Comparison of ENCODE assay signal across 12 cellular contexts in genomic region chr13:102707465-102707864, GRCh38. TPM values are rescaled to one million over a fixed set of nuclear protein-coding genes. Genes with fewer than 3 reads are reported as not detected.
DNase-seq lines count a peak whose midpoint lies in the region; ATAC-seq and TF ChIP-seq lines count a peak whose summit lies in the region.
"Had no signal": no experiment of that assay in that cellular context is flagged by ENCODE, and none has a peak within 500 bp of the region (broad histone marks: within the 10 kb centered on the region; RNA-seq: fewer than 3 reads in every experiment).

No MANE protein-coding gene starts in this region.

- no peaks in the 10 kb centered on the region for H3K36me3 ChIP-seq in PC-9 (ENCODE audit: low read depth)

- no peak for TF ChIP-seq CTCF in PC-9 (conservative IDR thresholded peaks at IDR 0.05)

- no peaks in the 10 kb centered on the region for H3K4me1 Mint-ChIP-seq in activated CD4-positive, alpha-beta T cell treated with anti-CD3 and anti-CD28 coated beads, Interleukin-2, amount 10 ng/mL, durations not matched to agents 24 days and 14 days

- H4K20me1 ChIP-seq in PC-9 (ENCODE audit: insufficient read depth), result no peaks in the 10 kb centered on the region

- peaks cover 36% of the 10 kb centered on the region for H3K27me3 Mint-ChIP-seq in activated CD4-positive, alpha-beta T cell treated with anti-CD3 and anti-CD28 coated beads, Interleukin-2, amount 10 ng/mL, durations not matched to agents 24 days and 14 days

- H3K36me3 Mint-ChIP-seq in activated CD4-positive, alpha-beta T cell treated with anti-CD3 and anti-CD28 coated beads, Interleukin-2, amount 10 ng/mL, durations not matched to agents 24 days and 14 days (ENCODE audit: low read depth), result no peaks in the 10 kb centered on the region

- H3K4me2 ChIP-seq in PC-9, result peak overlapping the region; percentile 49

- BruUV-seq in PC-9 (replicated peaks; lab: Mats Ljungman, UMichigan), result no TSS peak

- no peak overlapping the region for H3K27ac Mint-ChIP-seq in activated CD4-positive, alpha-beta T cell treated with anti-CD3 and anti-CD28 coated beads, Interleukin-2, amount 10 ng/mL, durations not matched to agents 24 days and 14 days
- H3K27ac Mint-ChIP-seq: T-helper 1 cell treated with Interleukin-12 subunit alpha and Interleukin-12 subunit beta and Interleukin-4 antibody, amounts not matched to agents 30 μg/mL and 1 μg/mL, for 36 hours had no signal

- intact Hi-C loops in PC-9 (cut with micrococcal nuclease; ENCODE audit: unreplicated experiment), result no loop called here
- intact Hi-C loops in activated CD4-positive, alpha-beta T cell treated with anti-CD3 and anti-CD28 coated beads, Interleukin-2, amount 10 ng/mL, durations not matched to agents 24 days and 14 days (cut with micrococcal nuclease), result no loop called here

- no peaks in the 10 kb centered on the region for H3K9me3 ChIP-seq in PC-9 (ENCODE audit: insufficient read depth, low read depth)

- peak overlapping the region; percentile 41; the same call in 1 of the 2 replicates for H3K27ac ChIP-seq in PC-9

- peaks cover 58% of the 10 kb centered on the region for H3K4me1 ChIP-seq in PC-9 (replicated peaks; ENCODE audit: insufficient read depth)

- no peaks in the 10 kb centered on the region for H3K9me2 ChIP-seq in PC-9 (ENCODE audit: insufficient read depth)

- H2AFZ ChIP-seq in PC-9, result no peak overlapping the region

- CTCF ChIA-PET in PC-9 (lab: Charles Lee), result no interaction called here

- no peak for ATAC-seq in GM18511 (IDR thresholded peaks at IDR 0.05; ENCODE audit: unreplicated experiment)

- no peak overlapping the region for H3K4me3 ChIP-seq in PC-9

- H3K27me3 ChIP-seq in PC-9 (ENCODE audit: insufficient read depth, low read depth), result no peaks in the 10 kb centered on the region

- no peak overlapping the region for H3K4me3 Mint-ChIP-seq in activated CD4-positive, alpha-beta T cell treated with anti-CD3 and anti-CD28 coated beads, Interleukin-2, amount 10 ng/mL, durations not matched to agents 24 days and 14 days
- H3K4me3 Mint-ChIP-seq: T-helper 1 cell treated with Interleukin-12 subunit alpha and Interleukin-12 subunit beta and Interleukin-4 antibody, amounts not matched to agents 30 μg/mL and 1 μg/mL, for 36 hours had no signal

- peak in 2 of 3 experiments; percentile 51 to 89 for DNase-seq in NCI-H1417 (lab: John Stamatoyannopoulos, UW)
- no peak for DNase-seq in NCI-H1417 treated with DMSO at 0.1 percent for 48 hours (lab: John Stamatoyannopoulos, UW)
- DNase-seq in PC-9, result peak in 1 of 2 experiments; percentile 70
- DNase-seq in fibroblast of peridontal ligament (ENCODE audit: extremely low read depth), result peak; percentile 98
- peak; percentile 85 for DNase-seq in stromal cell of bone marrow (ENCODE audit: low read depth)
- DNase-seq in activated CD4-positive, alpha-beta T cell treated with anti-CD3 and anti-CD28 coated beads, Interleukin-2, amount 10 ng/mL, durations not matched to agents 24 days and 14 days, result no peak
- no peak for DNase-seq in NCI-H526 (lab: John Stamatoyannopoulos, UW)
- DNase-seq: activated naive CD4-positive, alpha-beta T cell treated with anti-CD3 and anti-CD28 coated beads, Interleukin-2, amount 50 U/mL, for 16 hours; AML-193; stimulated activated CD4-positive, alpha-beta T cell treated with anti-CD3 and anti-CD28 coated beads, Interleukin-4, amount 100 ng/mL, for 24 hours had no signal

- H3F3A ChIP-seq in PC-9 (ENCODE audit: insufficient read depth, low read depth), result peaks cover 43% of the 10 kb centered on the region

- no peaks in the 10 kb centered on the region for H3K9me3 Mint-ChIP-seq in activated CD4-positive, alpha-beta T cell treated with anti-CD3 and anti-CD28 coated beads, Interleukin-2, amount 10 ng/mL, durations not matched to agents 24 days and 14 days
- H3K9me3 Mint-ChIP-seq: T-helper 1 cell treated with Interleukin-12 subunit alpha and Interleukin-12 subunit beta and Interleukin-4 antibody, amounts not matched to agents 30 μg/mL and 1 μg/mL, for 36 hours had no signal

- no peaks in the 10 kb centered on the region for H3K79me2 ChIP-seq in PC-9 (ENCODE audit: low read depth)

- POLR2A ChIA-PET in PC-9 (lab: Charles Lee; ENCODE audit: unreplicated experiment), result no interaction called here

RNA-seq across cellular contexts. Expression of gene METTL21C, which starts 12.6 kb away (rescaled TPM):
- not detected in 2 replicates for total RNA-seq in PC-9 (2021)
- total RNA-seq in activated CD4-positive, alpha-beta T cell treated with anti-CD3 and anti-CD28 coated beads, Interleukin-2, amount 10 ng/mL, durations not matched to agents 24 days and 14 days, result not detected in 2 replicates

Comparison
In these comparisons a context has a peak if more than half of its experiments do, and no peak if none do; other contexts are left out.
1. DNase-seq: peak in NCI-H1417 (2 of 3), fibroblast of peridontal ligament (single experiment) and stromal cell of bone marrow (single experiment); none in NCI-H1417 treated with DMSO at 0.1 percent for 48 hours (single experiment), activated CD4-positive, alpha-beta T cell treated with anti-CD3 and anti-CD28 coated beads, Interleukin-2, amount 10 ng/mL, durations not matched to agents 24 days and 14 days (single experiment) and NCI-H526 (0 of 2).